ENCODE assay signal across 11 cellular contexts in genomic region chr16:7231762-7232161, GRCh38.
"Had no signal": no experiment of that assay in that cellular context is flagged by ENCODE, and none has a peak within 500 bp of the region (broad histone marks: within the 10 kb centered on the region; RNA-seq: fewer than 3 reads in every experiment).

No MANE protein-coding gene starts in this region.

- H3K9ac ChIP-seq: GM23248 had no signal

- H3K27ac ChIP-seq: GM23248 had no signal

- FAIRE-seq: H1, H54 had no signal

- H3K4me2 ChIP-seq: GM23338 had no signal

- ATAC-seq: GM23338, HCT116 had no signal

- DNase-seq: GM23248, GOT3, H7, H9, HCEC 1CT, HFFc6 had no signal

- H3K4me3 ChIP-seq: GM23248, GM23338, HAP-1 had no signal

- H2AFZ ChIP-seq: GM23248, GM23338 had no signal

- H3K36me3 ChIP-seq: HAP-1 had no signal

- H3K4me1 ChIP-seq: HAP-1 had no signal

- H3K9me3 ChIP-seq: HAP-1 had no signal
